In the genomic region with DNA sequence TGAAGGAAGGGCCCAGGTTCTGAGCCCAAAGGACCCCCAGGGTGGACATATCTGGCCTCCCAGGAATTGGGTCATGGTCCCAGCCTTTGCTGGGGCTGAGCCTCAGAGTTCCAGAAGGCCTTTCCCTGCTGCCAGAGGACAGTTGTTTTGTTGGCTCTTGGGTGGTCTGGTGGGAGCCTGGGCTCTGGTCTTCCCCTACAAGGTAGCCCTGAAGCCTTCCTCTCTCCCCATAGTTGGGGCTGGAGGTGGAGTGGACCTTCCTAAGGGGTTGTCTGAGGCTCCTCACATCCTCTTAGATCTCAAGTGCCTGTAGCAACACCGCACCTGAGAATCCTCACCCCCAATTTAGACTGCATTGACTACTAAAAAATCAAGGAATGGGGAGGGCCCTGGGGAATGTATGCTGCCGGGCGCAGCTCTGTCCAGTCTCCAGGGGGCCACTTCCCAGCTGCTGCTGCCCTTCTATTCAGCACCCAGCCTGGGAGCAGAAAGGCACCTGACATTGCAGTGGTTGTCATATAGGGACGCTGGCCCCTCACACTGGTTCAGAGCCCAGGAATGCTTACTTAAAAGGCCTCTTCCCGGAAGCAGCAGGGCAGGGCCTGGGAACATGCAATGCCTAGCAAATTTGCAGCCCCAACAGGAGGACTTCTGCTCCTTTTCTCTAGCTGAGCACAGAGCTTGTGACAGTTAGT, we compare ENCODE assay signal across 1 cellular context.
TF ChIP-seq lines count a peak whose summit lies in the region.

No MANE protein-coding gene starts in this region.

TF ChIP-seq in K562, 482 proteins besides CTCF, POLR2A, EP300 and RAD21 (continued from another document):
- TF ChIP-seq, protein P1, sequence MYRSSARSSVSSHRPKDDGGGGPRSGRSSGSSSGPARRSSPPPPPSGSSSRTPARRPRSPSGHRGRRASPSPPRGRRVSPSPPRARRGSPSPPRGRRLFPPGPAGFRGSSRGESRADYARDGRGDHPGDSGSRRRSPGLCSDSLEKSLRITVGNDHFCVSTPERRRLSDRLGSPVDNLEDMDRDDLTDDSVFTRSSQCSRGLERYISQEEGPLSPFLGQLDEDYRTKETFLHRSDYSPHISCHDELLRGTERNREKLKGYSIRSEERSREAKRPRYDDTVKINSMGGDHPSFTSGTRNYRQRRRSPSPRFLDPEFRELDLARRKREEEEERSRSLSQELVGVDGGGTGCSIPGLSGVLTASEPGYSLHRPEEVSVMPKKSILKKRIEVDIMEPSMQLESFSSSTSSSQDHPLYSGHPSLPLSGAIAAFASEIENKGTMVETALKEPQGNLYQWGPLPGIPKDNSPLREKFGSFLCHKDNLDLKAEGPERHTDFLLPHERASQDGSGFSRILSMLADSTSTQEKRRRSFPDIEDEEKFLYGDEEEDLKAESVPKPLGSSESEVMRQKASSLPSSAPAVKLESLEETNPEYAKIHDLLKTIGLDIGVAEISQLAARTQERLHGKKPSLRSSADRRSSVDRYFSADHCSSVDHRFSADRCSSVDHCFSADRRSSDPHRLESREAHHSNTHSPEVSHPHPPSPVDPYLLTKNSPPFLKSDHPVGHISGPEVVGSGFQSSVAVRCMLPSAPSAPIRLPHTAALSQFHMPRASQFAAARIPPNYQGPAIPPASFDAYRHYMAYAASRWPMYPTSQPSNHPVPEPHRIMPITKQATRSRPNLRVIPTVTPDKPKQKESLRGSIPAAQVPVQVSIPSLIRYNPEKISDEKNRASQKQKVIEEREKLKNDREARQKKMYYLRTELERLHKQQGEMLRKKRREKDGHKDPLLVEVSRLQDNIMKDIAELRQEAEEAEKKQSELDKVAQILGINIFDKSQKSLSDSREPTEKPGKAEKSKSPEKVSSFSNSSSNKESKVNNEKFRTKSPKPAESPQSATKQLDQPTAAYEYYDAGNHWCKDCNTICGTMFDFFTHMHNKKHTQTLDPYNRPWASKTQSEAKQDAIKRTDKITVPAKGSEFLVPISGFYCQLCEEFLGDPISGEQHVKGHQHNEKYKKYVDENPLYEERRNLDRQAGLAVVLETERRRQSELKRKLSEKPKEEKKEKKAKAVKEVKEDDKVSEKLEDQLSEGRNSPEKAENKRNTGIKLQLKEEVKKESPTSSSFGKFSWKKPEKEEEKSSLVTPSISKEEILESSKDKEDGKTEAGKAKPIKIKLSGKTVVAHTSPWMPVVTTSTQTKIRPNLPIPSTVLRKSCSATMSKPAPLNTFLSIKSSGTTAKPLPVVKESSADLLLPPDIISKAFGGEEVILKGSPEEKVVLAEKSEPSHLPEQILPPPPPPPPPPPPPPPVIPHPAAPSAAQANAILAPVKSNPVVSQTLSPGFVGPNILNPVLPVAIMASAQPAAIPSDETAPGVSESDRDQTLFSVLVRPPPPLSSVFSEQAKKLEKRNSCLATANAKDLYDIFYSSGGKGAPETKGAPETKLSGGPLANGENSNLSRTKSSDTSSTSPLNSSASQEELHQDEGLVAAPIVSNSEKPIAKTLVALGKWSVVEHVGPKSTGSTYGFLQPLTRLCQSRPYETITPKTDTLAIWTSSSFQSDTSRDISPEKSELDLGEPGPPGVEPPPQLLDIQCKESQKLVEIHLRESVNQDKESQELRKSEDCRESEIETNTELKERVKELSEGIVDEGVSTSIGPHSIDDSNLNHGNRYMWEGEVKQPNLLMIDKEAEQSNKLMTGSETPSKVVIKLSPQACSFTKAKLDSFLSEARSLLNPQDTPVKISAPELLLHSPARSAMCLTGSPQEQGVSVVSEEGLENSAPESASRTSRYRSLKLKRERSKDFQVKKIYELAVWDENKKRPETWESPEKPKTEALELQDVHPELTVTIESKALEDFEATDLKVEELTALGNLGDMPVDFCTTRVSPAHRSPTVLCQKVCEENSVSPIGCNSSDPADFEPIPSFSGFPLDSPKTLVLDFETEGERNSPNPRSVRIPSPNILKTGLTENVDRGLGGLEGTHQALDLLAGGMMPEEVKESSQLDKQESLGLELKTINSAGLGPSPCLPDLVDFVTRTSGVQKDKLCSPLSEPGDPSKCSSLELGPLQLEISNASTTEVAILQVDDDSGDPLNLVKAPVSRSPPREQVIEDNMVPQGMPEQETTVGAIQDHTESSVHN (IDR thresholded peaks at IDR 0.05; ENCODE audit: borderline replicate concordance in 1 of 2, low read depth in 1 of 2), result no peak
- TF ChIP-seq ZNF12 (CRISPR knock-in tag; IDR thresholded peaks at IDR 0.05), result no peak
- no peak for TF ChIP-seq PML (IDR thresholded peaks at IDR 0.05; ENCODE audit: low read length)
- no peak for TF ChIP-seq NR4A1 (CRISPR knock-in tag; IDR thresholded peaks at IDR 0.05)
- no peak for TF ChIP-seq NR4A1 (tag; IDR thresholded peaks at IDR 0.05)
- TF ChIP-seq, protein P2, sequence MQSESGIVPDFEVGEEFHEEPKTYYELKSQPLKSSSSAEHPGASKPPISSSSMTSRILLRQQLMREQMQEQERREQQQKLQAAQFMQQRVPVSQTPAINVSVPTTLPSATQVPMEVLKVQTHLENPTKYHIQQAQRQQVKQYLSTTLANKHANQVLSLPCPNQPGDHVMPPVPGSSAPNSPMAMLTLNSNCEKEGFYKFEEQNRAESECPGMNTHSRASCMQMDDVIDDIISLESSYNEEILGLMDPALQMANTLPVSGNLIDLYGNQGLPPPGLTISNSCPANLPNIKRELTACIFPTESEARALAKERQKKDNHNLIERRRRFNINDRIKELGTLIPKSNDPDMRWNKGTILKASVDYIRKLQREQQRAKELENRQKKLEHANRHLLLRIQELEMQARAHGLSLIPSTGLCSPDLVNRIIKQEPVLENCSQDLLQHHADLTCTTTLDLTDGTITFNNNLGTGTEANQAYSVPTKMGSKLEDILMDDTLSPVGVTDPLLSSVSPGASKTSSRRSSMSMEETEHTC (IDR thresholded peaks at IDR 0.05), result no peak
- no peak for TF ChIP-seq SMAD2 (IDR thresholded peaks at IDR 0.05; ENCODE audit: low read depth, low read length)
- no peak for TF ChIP-seq MCM3 (IDR thresholded peaks at IDR 0.05)
- no peak for TF ChIP-seq RFX7 (CRISPR knock-in tag; IDR thresholded peaks at IDR 0.05)
- no peak for TF ChIP-seq FOSL1 (tag; conservative IDR thresholded peaks at IDR 0.05)
- TF ChIP-seq MCM7 (IDR thresholded peaks at IDR 0.05), result no peak
- TF ChIP-seq RBM39 (optimal IDR thresholded peaks at IDR 0.05; ENCODE audit: low read depth, low read length), result no peak
- no peak for TF ChIP-seq SREBF2 (CRISPR knock-in tag; IDR thresholded peaks at IDR 0.05)
